In the genomic region with DNA sequence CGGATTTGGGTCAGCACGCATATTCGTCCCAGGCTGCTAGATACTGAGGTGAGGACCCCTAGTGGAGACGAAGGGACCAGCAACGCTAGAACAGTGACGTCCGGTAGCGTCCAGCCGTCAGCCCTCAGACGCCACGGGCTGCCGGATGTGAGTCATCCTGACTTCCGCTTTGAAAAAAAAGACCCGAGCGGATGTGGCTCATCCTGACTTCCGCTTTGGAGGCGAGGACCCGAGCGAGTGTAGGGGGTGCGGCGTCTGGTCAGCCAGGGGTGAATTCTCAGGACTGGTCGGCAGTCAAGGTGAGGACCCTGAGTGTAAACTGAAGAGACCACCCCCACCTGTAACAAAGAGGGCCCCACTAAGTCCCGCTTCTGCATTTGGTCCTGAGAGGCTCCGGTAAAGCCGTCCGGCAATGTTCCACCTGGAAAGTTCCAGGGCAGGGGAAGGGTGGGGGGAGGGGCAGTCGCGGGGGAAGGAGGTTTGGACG, we compare ENCODE assay signal across 1 cellular context.
TF ChIP-seq lines count a peak whose summit lies in the region.

A gene with protein sequence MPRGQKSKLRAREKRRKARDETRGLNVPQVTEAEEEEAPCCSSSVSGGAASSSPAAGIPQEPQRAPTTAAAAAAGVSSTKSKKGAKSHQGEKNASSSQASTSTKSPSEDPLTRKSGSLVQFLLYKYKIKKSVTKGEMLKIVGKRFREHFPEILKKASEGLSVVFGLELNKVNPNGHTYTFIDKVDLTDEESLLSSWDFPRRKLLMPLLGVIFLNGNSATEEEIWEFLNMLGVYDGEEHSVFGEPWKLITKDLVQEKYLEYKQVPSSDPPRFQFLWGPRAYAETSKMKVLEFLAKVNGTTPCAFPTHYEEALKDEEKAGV (plus strand): TSS at position 207 of the 487 bp plus-strand sequence. CDS start 3,018 bp downstream, outside the sequence.

TF ChIP-seq in K562, 482 proteins besides CTCF, POLR2A, EP300 and RAD21 (continued from another document and continues in another):
- TF ChIP-seq FUS (optimal IDR thresholded peaks at IDR 0.05; ENCODE audit: low read depth, low read length) (no peak), SIX5 (IDR thresholded peaks at IDR 0.05; ENCODE audit: borderline replicate concordance in 1 of 2, insufficient read depth in 1 of 2, low read depth in 1 of 2, low read length in 2 of 2) (no peak), MAFG (tag; conservative IDR thresholded peaks at IDR 0.05) (no peak), ELF4 (CRISPR knock-in tag; IDR thresholded peaks at IDR 0.05) (no peak), NR3C1 (CRISPR knock-in tag; IDR thresholded peaks at IDR 0.05) (no peak), CBX3 (IDR thresholded peaks at IDR 0.05; ENCODE audit: borderline replicate concordance in 1 of 2, low read length in 2 of 2) (peak in 1 of 2 experiments; percentile 45; a peak in 1 of 3 replicates), BCL6 (CRISPR knock-in tag; IDR thresholded peaks at IDR 0.05) (no peak), RBFOX2 (IDR thresholded peaks at IDR 0.05; ENCODE audit: low read depth, low read length) (peak; percentile 90), NFE2 (IDR thresholded peaks at IDR 0.05; ENCODE audit: low read depth) (no peak), WHSC1 (IDR thresholded peaks at IDR 0.05; ENCODE audit: low read length) (no peak), HOXB6 (CRISPR knock-in tag; IDR thresholded peaks at IDR 0.05; ENCODE audit: borderline replicate concordance) (no peak), STAG1 (CRISPR knock-in tag; IDR thresholded peaks at IDR 0.05; ENCODE audit: borderline replicate concordance) (no peak), ILF3 (IDR thresholded peaks at IDR 0.05; ENCODE audit: borderline replicate concordance) (no peak), TFAM (CRISPR knock-in tag; conservative IDR thresholded peaks at IDR 0.05) (no peak), ZC3H4 (CRISPR knock-in tag; IDR thresholded peaks at IDR 0.05; ENCODE audit: borderline replicate concordance) (no peak), SIN3A (IDR thresholded peaks at IDR 0.05; ENCODE audit: borderline replicate concordance in 2 of 2, control insufficient read depth in 1 of 2, low read depth in 2 of 2, low read length in 2 of 2) (peak in 1 of 2 experiments; percentile 28; a peak in 1 of 4 replicates), HCFC1 (IDR thresholded peaks at IDR 0.05; ENCODE audit: low read depth, low read length) (peak; percentile 25; the same call in 1 of the 2 replicates), KAT2B (IDR thresholded peaks at IDR 0.05; ENCODE audit: low read depth, low read length) (no peak), FOS (IDR thresholded peaks at IDR 0.05; ENCODE audit: extremely low read depth, insufficient read length) (no peak), PYGO2 (tag; IDR thresholded peaks at IDR 0.05) (no peak), E2F3 (CRISPR knock-in tag; IDR thresholded peaks at IDR 0.05) (no peak), ZNF41 (CRISPR knock-in tag; conservative IDR thresholded peaks at IDR 0.05) (no peak), SMARCA4 (IDR thresholded peaks at IDR 0.05) (no peak), MAZ (CRISPR knock-in tag; conservative IDR thresholded peaks at IDR 0.05 in 1 of 2, IDR thresholded peaks at IDR 0.05 in 1 of 2) (no peak), POLR2B (IDR thresholded peaks at IDR 0.05; ENCODE audit: low read depth, partially characterized antibody) (peak; percentile 57), SOX6 (IDR thresholded peaks at IDR 0.05) (no peak), ESRRA (IDR thresholded peaks at IDR 0.05; ENCODE audit: borderline replicate concordance, low read depth) (no peak), CBX2 (IDR thresholded peaks at IDR 0.05; ENCODE audit: insufficient read depth, low read length, poor library complexity, severe bottlenecking) (no peak), ZNF124 (CRISPR knock-in tag; IDR thresholded peaks at IDR 0.05) (no peak), EWSR1 (IDR thresholded peaks at IDR 0.05; ENCODE audit: borderline replicate concordance, low read depth, partially characterized antibody) (no peak)
- TF ChIP-seq, protein P1, sequence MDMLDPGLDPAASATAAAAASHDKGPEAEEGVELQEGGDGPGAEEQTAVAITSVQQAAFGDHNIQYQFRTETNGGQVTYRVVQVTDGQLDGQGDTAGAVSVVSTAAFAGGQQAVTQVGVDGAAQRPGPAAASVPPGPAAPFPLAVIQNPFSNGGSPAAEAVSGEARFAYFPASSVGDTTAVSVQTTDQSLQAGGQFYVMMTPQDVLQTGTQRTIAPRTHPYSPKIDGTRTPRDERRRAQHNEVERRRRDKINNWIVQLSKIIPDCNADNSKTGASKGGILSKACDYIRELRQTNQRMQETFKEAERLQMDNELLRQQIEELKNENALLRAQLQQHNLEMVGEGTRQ (CRISPR knock-in tag; IDR thresholded peaks at IDR 0.05) = no peak
- TF ChIP-seq, protein P2, sequence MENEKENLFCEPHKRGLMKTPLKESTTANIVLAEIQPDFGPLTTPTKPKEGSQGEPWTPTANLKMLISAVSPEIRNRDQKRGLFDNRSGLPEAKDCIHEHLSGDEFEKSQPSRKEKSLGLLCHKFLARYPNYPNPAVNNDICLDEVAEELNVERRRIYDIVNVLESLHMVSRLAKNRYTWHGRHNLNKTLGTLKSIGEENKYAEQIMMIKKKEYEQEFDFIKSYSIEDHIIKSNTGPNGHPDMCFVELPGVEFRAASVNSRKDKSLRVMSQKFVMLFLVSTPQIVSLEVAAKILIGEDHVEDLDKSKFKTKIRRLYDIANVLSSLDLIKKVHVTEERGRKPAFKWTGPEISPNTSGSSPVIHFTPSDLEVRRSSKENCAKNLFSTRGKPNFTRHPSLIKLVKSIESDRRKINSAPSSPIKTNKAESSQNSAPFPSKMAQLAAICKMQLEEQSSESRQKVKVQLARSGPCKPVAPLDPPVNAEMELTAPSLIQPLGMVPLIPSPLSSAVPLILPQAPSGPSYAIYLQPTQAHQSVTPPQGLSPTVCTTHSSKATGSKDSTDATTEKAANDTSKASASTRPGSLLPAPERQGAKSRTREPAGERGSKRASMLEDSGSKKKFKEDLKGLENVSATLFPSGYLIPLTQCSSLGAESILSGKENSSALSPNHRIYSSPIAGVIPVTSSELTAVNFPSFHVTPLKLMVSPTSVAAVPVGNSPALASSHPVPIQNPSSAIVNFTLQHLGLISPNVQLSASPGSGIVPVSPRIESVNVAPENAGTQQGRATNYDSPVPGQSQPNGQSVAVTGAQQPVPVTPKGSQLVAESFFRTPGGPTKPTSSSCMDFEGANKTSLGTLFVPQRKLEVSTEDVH (IDR thresholded peaks at IDR 0.05; ENCODE audit: low read depth, partially characterized antibody) = no peak
- TF ChIP-seq, protein P3, sequence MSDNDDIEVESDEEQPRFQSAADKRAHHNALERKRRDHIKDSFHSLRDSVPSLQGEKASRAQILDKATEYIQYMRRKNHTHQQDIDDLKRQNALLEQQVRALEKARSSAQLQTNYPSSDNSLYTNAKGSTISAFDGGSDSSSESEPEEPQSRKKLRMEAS (CRISPR knock-in tag; IDR thresholded peaks at IDR 0.05) = no peak
- TF ChIP-seq, protein P4, sequence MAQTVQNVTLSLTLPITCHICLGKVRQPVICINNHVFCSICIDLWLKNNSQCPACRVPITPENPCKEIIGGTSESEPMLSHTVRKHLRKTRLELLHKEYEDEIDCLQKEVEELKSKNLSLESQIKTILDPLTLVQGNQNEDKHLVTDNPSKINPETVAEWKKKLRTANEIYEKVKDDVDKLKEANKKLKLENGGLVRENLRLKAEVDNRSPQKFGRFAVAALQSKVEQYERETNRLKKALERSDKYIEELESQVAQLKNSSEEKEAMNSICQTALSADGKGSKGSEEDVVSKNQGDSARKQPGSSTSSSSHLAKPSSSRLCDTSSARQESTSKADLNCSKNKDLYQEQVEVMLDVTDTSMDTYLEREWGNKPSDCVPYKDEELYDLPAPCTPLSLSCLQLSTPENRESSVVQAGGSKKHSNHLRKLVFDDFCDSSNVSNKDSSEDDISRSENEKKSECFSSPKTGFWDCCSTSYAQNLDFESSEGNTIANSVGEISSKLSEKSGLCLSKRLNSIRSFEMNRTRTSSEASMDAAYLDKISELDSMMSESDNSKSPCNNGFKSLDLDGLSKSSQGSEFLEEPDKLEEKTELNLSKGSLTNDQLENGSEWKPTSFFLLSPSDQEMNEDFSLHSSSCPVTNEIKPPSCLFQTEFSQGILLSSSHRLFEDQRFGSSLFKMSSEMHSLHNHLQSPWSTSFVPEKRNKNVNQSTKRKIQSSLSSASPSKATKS (CRISPR knock-in tag; IDR thresholded peaks at IDR 0.05) = no peak
- TF ChIP-seq, protein P5, sequence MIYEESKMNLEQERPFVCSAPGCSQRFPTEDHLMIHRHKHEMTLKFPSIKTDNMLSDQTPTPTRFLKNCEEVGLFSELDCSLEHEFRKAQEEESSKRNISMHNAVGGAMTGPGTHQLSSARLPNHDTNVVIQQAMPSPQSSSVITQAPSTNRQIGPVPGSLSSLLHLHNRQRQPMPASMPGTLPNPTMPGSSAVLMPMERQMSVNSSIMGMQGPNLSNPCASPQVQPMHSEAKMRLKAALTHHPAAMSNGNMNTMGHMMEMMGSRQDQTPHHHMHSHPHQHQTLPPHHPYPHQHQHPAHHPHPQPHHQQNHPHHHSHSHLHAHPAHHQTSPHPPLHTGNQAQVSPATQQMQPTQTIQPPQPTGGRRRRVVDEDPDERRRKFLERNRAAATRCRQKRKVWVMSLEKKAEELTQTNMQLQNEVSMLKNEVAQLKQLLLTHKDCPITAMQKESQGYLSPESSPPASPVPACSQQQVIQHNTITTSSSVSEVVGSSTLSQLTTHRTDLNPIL (CRISPR knock-in tag; IDR thresholded peaks at IDR 0.05) = no peak
- TF ChIP-seq, protein P6, sequence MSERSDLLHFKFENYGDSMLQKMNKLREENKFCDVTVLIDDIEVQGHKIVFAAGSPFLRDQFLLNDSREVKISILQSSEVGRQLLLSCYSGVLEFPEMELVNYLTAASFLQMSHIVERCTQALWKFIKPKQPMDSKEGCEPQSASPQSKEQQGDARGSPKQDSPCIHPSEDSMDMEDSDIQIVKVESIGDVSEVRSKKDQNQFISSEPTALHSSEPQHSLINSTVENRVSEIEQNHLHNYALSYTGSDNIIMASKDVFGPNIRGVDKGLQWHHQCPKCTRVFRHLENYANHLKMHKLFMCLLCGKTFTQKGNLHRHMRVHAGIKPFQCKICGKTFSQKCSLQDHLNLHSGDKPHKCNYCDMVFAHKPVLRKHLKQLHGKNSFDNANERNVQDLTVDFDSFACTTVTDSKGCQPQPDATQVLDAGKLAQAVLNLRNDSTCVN (CRISPR knock-in tag; IDR thresholded peaks at IDR 0.05) = no peak
- TF ChIP-seq, protein P7, sequence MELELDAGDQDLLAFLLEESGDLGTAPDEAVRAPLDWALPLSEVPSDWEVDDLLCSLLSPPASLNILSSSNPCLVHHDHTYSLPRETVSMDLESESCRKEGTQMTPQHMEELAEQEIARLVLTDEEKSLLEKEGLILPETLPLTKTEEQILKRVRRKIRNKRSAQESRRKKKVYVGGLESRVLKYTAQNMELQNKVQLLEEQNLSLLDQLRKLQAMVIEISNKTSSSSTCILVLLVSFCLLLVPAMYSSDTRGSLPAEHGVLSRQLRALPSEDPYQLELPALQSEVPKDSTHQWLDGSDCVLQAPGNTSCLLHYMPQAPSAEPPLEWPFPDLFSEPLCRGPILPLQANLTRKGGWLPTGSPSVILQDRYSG (tag; conservative IDR thresholded peaks at IDR 0.05; ENCODE audit: low read depth) = no peak
- TF ChIP-seq, protein P8, sequence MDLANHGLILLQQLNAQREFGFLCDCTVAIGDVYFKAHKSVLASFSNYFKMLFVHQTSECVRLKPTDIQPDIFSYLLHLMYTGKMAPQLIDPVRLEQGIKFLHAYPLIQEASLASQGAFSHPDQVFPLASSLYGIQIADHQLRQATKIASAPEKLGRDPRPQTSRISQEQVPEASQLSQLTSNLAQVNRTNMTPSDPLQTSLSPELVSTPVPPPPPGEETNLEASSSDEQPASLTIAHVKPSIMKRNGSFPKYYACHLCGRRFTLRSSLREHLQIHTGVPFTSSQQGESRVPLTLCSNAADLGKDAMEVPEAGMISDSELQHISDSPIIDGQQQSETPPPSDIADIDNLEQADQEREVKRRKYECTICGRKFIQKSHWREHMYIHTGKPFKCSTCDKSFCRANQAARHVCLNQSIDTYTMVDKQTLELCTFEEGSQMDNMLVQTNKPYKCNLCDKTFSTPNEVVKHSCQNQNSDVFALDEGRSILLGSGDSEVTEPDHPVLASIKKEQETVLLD (IDR thresholded peaks at IDR 0.05) = no peak
- TF ChIP-seq, protein P9, sequence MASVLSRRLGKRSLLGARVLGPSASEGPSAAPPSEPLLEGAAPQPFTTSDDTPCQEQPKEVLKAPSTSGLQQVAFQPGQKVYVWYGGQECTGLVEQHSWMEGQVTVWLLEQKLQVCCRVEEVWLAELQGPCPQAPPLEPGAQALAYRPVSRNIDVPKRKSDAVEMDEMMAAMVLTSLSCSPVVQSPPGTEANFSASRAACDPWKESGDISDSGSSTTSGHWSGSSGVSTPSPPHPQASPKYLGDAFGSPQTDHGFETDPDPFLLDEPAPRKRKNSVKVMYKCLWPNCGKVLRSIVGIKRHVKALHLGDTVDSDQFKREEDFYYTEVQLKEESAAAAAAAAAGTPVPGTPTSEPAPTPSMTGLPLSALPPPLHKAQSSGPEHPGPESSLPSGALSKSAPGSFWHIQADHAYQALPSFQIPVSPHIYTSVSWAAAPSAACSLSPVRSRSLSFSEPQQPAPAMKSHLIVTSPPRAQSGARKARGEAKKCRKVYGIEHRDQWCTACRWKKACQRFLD (CRISPR knock-in tag; IDR thresholded peaks at IDR 0.05) = no peak
- TF ChIP-seq, protein P10, sequence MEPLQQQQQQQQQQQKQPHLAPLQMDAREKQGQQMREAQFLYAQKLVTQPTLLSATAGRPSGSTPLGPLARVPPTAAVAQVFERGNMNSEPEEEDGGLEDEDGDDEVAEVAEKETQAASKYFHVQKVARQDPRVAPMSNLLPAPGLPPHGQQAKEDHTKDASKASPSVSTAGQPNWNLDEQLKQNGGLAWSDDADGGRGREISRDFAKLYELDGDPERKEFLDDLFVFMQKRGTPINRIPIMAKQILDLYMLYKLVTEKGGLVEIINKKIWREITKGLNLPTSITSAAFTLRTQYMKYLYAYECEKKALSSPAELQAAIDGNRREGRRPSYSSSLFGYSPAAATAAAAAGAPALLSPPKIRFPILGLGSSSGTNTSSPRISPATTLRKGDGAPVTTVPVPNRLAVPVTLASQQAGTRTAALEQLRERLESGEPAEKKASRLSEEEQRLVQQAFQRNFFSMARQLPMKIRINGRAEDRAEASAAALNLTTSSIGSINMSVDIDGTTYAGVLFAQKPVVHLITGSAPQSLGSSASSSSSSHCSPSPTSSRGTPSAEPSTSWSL (CRISPR knock-in tag; IDR thresholded peaks at IDR 0.05; ENCODE audit: borderline replicate concordance) = no peak
- TF ChIP-seq, protein P11, sequence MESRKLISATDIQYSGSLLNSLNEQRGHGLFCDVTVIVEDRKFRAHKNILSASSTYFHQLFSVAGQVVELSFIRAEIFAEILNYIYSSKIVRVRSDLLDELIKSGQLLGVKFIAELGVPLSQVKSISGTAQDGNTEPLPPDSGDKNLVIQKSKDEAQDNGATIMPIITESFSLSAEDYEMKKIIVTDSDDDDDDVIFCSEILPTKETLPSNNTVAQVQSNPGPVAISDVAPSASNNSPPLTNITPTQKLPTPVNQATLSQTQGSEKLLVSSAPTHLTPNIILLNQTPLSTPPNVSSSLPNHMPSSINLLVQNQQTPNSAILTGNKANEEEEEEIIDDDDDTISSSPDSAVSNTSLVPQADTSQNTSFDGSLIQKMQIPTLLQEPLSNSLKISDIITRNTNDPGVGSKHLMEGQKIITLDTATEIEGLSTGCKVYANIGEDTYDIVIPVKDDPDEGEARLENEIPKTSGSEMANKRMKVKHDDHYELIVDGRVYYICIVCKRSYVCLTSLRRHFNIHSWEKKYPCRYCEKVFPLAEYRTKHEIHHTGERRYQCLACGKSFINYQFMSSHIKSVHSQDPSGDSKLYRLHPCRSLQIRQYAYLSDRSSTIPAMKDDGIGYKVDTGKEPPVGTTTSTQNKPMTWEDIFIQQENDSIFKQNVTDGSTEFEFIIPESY (CRISPR knock-in tag; IDR thresholded peaks at IDR 0.05) = no peak
